ENCODE assay signal across 22 cellular contexts in genomic region chr16:63913278-63913677, GRCh38.
DNase-seq lines count a peak whose midpoint lies in the region; ATAC-seq, FAIRE-seq and TF ChIP-seq lines count a peak whose summit lies in the region.
"Had no signal": no experiment of that assay in that cellular context is flagged by ENCODE, and none has a peak within 500 bp of the region (broad histone marks: within the 10 kb centered on the region; RNA-seq: fewer than 3 reads in every experiment).

No MANE protein-coding gene starts in this region.

- no peaks in the 10 kb centered on the region for H3K79me2 ChIP-seq in HepG2 (ENCODE audit: insufficient read depth, low read length)
- no peaks in the 10 kb centered on the region for H3K79me2 ChIP-seq in SK-N-SH (ENCODE audit: insufficient read depth)

- H3K4me2 ChIP-seq in HepG2 (ENCODE audit: low read depth, low read length) (no peak overlapping the region), SK-N-SH (no peak overlapping the region)
- H3K4me2 ChIP-seq: A549; BLaER1 treated with 17β-estradiol and CSF1 and Interleukin-3, amounts not matched to agents 10 nM and 100 nM had no signal

- H3K4me1 ChIP-seq in HepG2 (ENCODE audit: insufficient read depth, low read length): no peaks in the 10 kb centered on the region
- H3K4me1 ChIP-seq in right lobe of liver: no peaks in the 10 kb centered on the region
- H3K4me1 ChIP-seq in SK-N-SH (ENCODE audit: control insufficient read depth in 1 of 2, insufficient read depth in 2 of 2, low read depth in 1 of 2, low read length in 1 of 2): peaks cover 0 to 2% of the 10 kb centered on the region in 2 experiments; a peak in 1 of 4 replicates
- H3K4me1 ChIP-seq: A549; BLaER1 treated with 17β-estradiol and CSF1 and Interleukin-3, amounts not matched to agents 10 nM and 100 nM; Caco-2 had no signal

- no peak for TF ChIP-seq CTCF in HepG2 (CRISPR knock-in tag; IDR thresholded peaks at IDR 0.05)
- no peak for TF ChIP-seq CTCF in right lobe of liver (IDR thresholded peaks at IDR 0.05)
- no peak for TF ChIP-seq CTCF in SK-N-SH (IDR thresholded peaks at IDR 0.05)
- TF ChIP-seq CTCF in WTC11 (IDR thresholded peaks at IDR 0.05): no peak

- POLR2A ChIA-PET in HepG2 (lab: Yijun Ruan, JAX) (no interaction called here), SK-N-SH (lab: Yijun Ruan, JAX) (no interaction called here), WTC11 (lab: Charles Lee) (no interaction called here)

- H2AFZ ChIP-seq in HepG2 (ENCODE audit: low read length) (no peak overlapping the region), SK-N-SH (ENCODE audit: low read depth) (no peak overlapping the region)

- no peak overlapping the region for H3K4me3 Mint-ChIP-seq in WTC11
- H3K4me3 Mint-ChIP-seq: B cell; CD4-positive, alpha-beta T cell; CD8-positive, alpha-beta T cell had no signal

- TF ChIP-seq RAD21 in HepG2 (CRISPR knock-in tag; IDR thresholded peaks at IDR 0.05) (no peak), SK-N-SH (IDR thresholded peaks at IDR 0.05; ENCODE audit: low read length) (no peak)

- H3K27me3 Mint-ChIP-seq in WTC11 (ENCODE audit: low read depth): no peaks in the 10 kb centered on the region; the same call in 1 of the 2 replicates
- H3K27me3 Mint-ChIP-seq: B cell; CD4-positive, alpha-beta T cell had no signal

- DNase-seq in HepG2 (ENCODE audit: low spot score) (no peak), right lobe of liver (no peak), SK-N-SH (no peak), DMS79 treated with DMSO at 0.1 percent for 48 hours (lab: John Stamatoyannopoulos, UW) (no peak), WTC11 (ENCODE audit: low spot score) (no peak)
- DNase-seq: AML-193; Caco-2; Calu3; CD4-positive, alpha-beta T cell; CD8-positive, alpha-beta T cell; DND-41; EL; GDM1 had no signal

- H3K9me2 ChIP-seq in SK-N-SH: no peaks in the 10 kb centered on the region

- TF ChIP-seq POLR2A in HepG2 (IDR thresholded peaks at IDR 0.05; ENCODE audit: insufficient read depth in 1 of 2, low read depth in 2 of 2, low read length in 2 of 2): no peak
- no peak for TF ChIP-seq POLR2A in right lobe of liver (IDR thresholded peaks at IDR 0.05)

- no peaks in the 10 kb centered on the region for H3K4me1 Mint-ChIP-seq in WTC11
- H3K4me1 Mint-ChIP-seq: B cell had no signal

- peaks cover 79% of the 10 kb centered on the region for H3K9me3 ChIP-seq in HepG2 (ENCODE audit: low read length)
- H3K9me3 ChIP-seq in right lobe of liver: no peaks in the 10 kb centered on the region
- H3K9me3 ChIP-seq in SK-N-SH: no peaks in the 10 kb centered on the region
- H3K9me3 ChIP-seq: A549, Caco-2 had no signal

- TF ChIP-seq EP300 in HepG2 (IDR thresholded peaks at IDR 0.05; ENCODE audit: low read depth in 2 of 2, low read length in 2 of 2): no peak
- TF ChIP-seq EP300 in HepG2 (CRISPR knock-in tag; IDR thresholded peaks at IDR 0.05; ENCODE audit: borderline replicate concordance): no peak
- peak; percentile 53 to 89 for TF ChIP-seq EP300 in SK-N-SH (IDR thresholded peaks at IDR 0.05; ENCODE audit: borderline replicate concordance in 1 of 2, low read depth in 1 of 2, low read length in 1 of 2)

- no TSS peak for BruUV-seq in HepG2 (replicated peaks; lab: Mats Ljungman, UMichigan)

- no peaks in the 10 kb centered on the region for H3K27me3 ChIP-seq in HepG2 (ENCODE audit: control insufficient read depth in 1 of 2, insufficient read depth in 2 of 2, low read length in 2 of 2)
- H3K27me3 ChIP-seq in right lobe of liver: no peaks in the 10 kb centered on the region
- H3K27me3 ChIP-seq in SK-N-SH (ENCODE audit: insufficient read depth): no peaks in the 10 kb centered on the region
- H3K27me3 ChIP-seq: BLaER1 treated with 17β-estradiol and CSF1 and Interleukin-3, amounts not matched to agents 10 nM and 100 nM had no signal

- peaks cover 2% of the 10 kb centered on the region for H3K36me3 Mint-ChIP-seq in WTC11
- H3K36me3 Mint-ChIP-seq: CD8-positive, alpha-beta T cell had no signal

- no peak for FAIRE-seq in HepG2 (lab: Jason Lieb, UNC)
- FAIRE-seq: A549, D721Med, GM12878, GM12892, GM18507 had no signal

- no peak overlapping the region for H3K27ac Mint-ChIP-seq in WTC11
- H3K27ac Mint-ChIP-seq: B cell; CD4-positive, alpha-beta T cell; CD8-positive, alpha-beta T cell had no signal

- WGBS in HepG2 (ENCODE audit: low lambda C conversion rate): 0% methylated on average over 1 of the region's 1 CpG
- WGBS in right lobe of liver (ENCODE audit: insufficient coverage, low coverage, low lambda C conversion rate, missing lambda C conversion rate): 50% methylated on average over 1 of the region's 1 CpG
- WGBS in SK-N-SH (ENCODE audit: low lambda C conversion rate): 33% methylated on average over 1 of the region's 1 CpG

- no peak overlapping the region for H3K9ac ChIP-seq in HepG2 (ENCODE audit: insufficient read depth, low read depth, low read length)
- no peak overlapping the region for H3K9ac ChIP-seq in SK-N-SH
- H3K9ac ChIP-seq: BLaER1 treated with 17β-estradiol and CSF1 and Interleukin-3, amounts not matched to agents 10 nM and 100 nM had no signal

- no peaks in the 10 kb centered on the region for H3K36me3 ChIP-seq in HepG2 (replicated peaks in 1 of 2; ENCODE audit: control insufficient read depth in 1 of 2, insufficient read depth in 2 of 2, low read length in 2 of 2)
- H3K36me3 ChIP-seq in right lobe of liver: no peaks in the 10 kb centered on the region
- H3K36me3 ChIP-seq in SK-N-SH (replicated peaks in 1 of 2; ENCODE audit: control insufficient read depth in 1 of 2, insufficient read depth in 2 of 2, low read length in 1 of 2): no peaks in the 10 kb centered on the region
- H3K36me3 ChIP-seq: BLaER1 treated with 17β-estradiol and CSF1 and Interleukin-3, amounts not matched to agents 10 nM and 100 nM had no signal

- no peaks in the 10 kb centered on the region for H4K20me1 ChIP-seq in HepG2 (ENCODE audit: insufficient read depth, low read length)
- no peaks in the 10 kb centered on the region for H4K20me1 ChIP-seq in SK-N-SH (ENCODE audit: insufficient read depth)
- H4K20me1 ChIP-seq: BLaER1 treated with 17β-estradiol and CSF1 and Interleukin-3, amounts not matched to agents 10 nM and 100 nM had no signal

- peaks cover 13% of the 10 kb centered on the region for H3K9me3 Mint-ChIP-seq in WTC11

- intact Hi-C loops in HepG2 (cut with micrococcal nuclease; ENCODE audit: unreplicated experiment): no loop called here
- intact Hi-C loops in right lobe of liver (cut with DNase I): no loop called here

- no peaks in the 10 kb centered on the region for H3F3A ChIP-seq in SK-N-SH (replicated peaks; ENCODE audit: insufficient read depth)

- CTCF ChIA-PET in HepG2 (lab: Yijun Ruan, JAX; ENCODE audit: low intra/inter-chr PET ratio, low total read pairs) (no interaction called here), SK-N-SH (lab: Yijun Ruan, JAX) (no interaction called here), WTC11 (lab: Charles Lee) (no interaction called here)

- ATAC-seq in HepG2: no peak
- ATAC-seq in right lobe of liver: no peak
- ATAC-seq in WTC11: no peak
- ATAC-seq: A549; CD8-positive, alpha-beta T cell; GM12878 had no signal

- in situ Hi-C loops in HepG2 (cut with HindIII; ENCODE audit: extremely low pct_ligation_motif_present, low pct_unique_long_range_greater_than_20kb): no loop called here

- no peak overlapping the region for H3K4me3 ChIP-seq in HepG2 (replicated peaks in 1 of 3; ENCODE audit: insufficient read depth in 1 of 3, low read depth in 2 of 3, low read length in 3 of 3)
- H3K4me3 ChIP-seq in right lobe of liver: no peak overlapping the region
- H3K4me3 ChIP-seq in SK-N-SH (ENCODE audit: low read depth in 2 of 2, low read length in 1 of 2): no peak overlapping the region
- H3K4me3 ChIP-seq: A549; BLaER1 treated with 17β-estradiol and CSF1 and Interleukin-3, amounts not matched to agents 10 nM and 100 nM; GM12878 had no signal

- H3K27ac ChIP-seq in HepG2 (ENCODE audit: extremely low read length, insufficient read depth, low read length): no peak overlapping the region
- H3K27ac ChIP-seq in right lobe of liver: no peak overlapping the region
- H3K27ac ChIP-seq in SK-N-SH (ENCODE audit: low read depth in 2 of 2, low read length in 1 of 2): peak overlapping the region; percentile 55 to 64; a peak in 3 of 4 replicates
- H3K27ac ChIP-seq: 22Rv1; A549; BLaER1 treated with 17β-estradiol and CSF1 and Interleukin-3, amounts not matched to agents 10 nM and 100 nM; C4-2B had no signal

TF ChIP-seq in HepG2, 621 proteins besides CTCF, POLR2A, EP300 and RAD21:
- TF ChIP-seq ATF7 (IDR thresholded peaks at IDR 0.05): peak; percentile 15; the same call in 1 of the 2 replicates
- TF ChIP-seq ATF7 (CRISPR knock-in tag; IDR thresholded peaks at IDR 0.05): no peak
- TF ChIP-seq CREB1 (IDR thresholded peaks at IDR 0.05): peak; percentile 11; the same call in 1 of the 2 replicates
- no peak for TF ChIP-seq CREB1 (CRISPR knock-in tag; IDR thresholded peaks at IDR 0.05)
- TF ChIP-seq HNRNPH1 (optimal IDR thresholded peaks at IDR 0.05; ENCODE audit: low read depth, low read length): no peak

TF ChIP-seq in WTC11, 78 proteins besides CTCF, POLR2A, EP300 and RAD21 (continues in another document):
- no peak for TF ChIP-seq PRDM15 (CRISPR knock-in tag; IDR thresholded peaks at IDR 0.05)
- TF ChIP-seq CBFB (CRISPR knock-in tag; IDR thresholded peaks at IDR 0.05; ENCODE audit: low read depth): no peak

Comparison
In these comparisons a context has a peak if more than half of its experiments do, and no peak if none do; other contexts are left out.
1. H3K27ac ChIP-seq: peak in SK-N-SH (2 of 2); none in HepG2 (single experiment) and right lobe of liver (0 of 3).